17 cellular contexts compared by ENCODE assay signal in the genomic region with DNA sequence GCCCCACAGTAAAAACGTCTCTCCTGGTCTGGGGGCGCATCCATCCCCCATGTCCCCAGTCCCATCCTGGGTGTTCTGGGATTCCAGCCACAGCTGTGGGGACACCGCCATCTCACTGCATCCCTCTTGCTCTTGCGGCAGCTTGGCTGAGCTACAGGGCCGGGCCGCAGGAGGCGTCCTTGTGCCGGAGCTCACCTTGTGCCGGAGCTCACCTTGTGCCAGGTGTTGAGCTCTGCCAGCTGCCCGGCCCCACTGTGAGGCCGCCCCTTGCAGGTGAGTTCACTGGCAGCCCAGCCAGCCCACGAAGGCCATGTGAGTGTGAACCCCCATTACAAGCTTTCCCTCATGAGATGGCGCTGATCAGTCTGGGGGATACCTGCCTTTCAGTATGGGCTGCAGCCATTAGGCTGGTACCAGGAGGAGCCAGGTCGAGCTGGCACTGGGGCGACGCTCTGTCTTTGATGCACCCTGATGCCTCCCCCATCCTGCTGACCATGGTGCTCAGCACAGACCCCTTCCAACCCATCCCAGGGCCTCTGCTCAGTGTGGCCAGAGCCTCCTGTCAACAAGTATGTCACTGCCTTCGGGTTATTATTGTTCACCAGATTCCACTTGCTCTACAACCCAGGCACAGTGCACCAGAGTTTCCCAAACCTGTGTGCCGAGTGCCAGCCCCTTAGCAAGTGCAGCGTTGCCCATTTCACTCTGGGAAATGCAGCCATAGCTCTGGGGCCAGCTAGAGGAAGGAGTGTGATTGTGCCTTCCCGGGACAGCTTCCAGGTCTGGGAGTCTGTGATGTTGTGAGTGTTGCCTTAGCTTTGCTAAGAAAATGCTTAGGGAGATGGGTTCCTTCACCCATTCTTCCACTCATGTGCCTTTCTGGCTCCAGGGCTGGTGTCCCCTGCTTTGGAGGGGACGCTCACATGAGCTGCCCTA.
"Had no signal": no experiment of that assay in that cellular context is flagged by ENCODE, and none has a peak within 500 bp of the region (broad histone marks: within the 10 kb centered on the region; RNA-seq: fewer than 3 reads in every experiment).

No MANE protein-coding gene starts in this region.

- DNase-seq: activated CD4-positive, alpha-beta T cell treated with anti-CD3 and anti-CD28 coated beads, Interleukin-2, amount 50 U/mL, for 4 hours; activated CD8-positive, alpha-beta memory T cell treated with anti-CD3 and anti-CD28 coated beads, Interleukin-2, amount 10 ng/mL, durations not matched to agents 7 days and 5 days; activated naive CD4-positive, alpha-beta T cell; activated T-cell treated with anti-CD3 and anti-CD28 coated beads, Interleukin-2, amount 50 U/mL, for 4 hours; cerebellar nuclear complex; dermis blood vessel endothelial cell; heart left ventricle; left lung; right lobe of liver; SJCRH30; stimulated activated CD4-positive, alpha-beta T cell treated with anti-CD3 and anti-CD28 coated beads, Interleukin-1b, Interleukin-23, amount 100 ng/mL, for 48 hours; stimulated activated naive B cell treated with anti-CD40 and anti-IgM and Interleukin-4, amounts not matched to agents 10 μg/mL and 1 μg/mL and 100 μg/mL, for 72 hours had no signal

- H3K27ac Mint-ChIP-seq: activated CD8-positive, alpha-beta memory T cell treated with anti-CD3 and anti-CD28 coated beads, Interleukin-2, amount 10 ng/mL, durations not matched to agents 7 days and 5 days; stimulated activated naive B cell treated with anti-CD40 and anti-IgM and Interleukin-4, amounts not matched to agents 10 μg/mL and 1 μg/mL and 100 μg/mL, for 72 hours; T-helper 2 cell treated with Interferon-gamma antibody and Interleukin-4, amounts not matched to agents 5 μg/mL and 100 μg/mL, for 36 hours had no signal

- H3K27me3 ChIP-seq: heart left ventricle, left lung, right lobe of liver, SJCRH30, suprapubic skin had no signal

- H3K27ac ChIP-seq: left lung, prostate gland, right lobe of liver, SJCRH30, suprapubic skin had no signal

- H3K4me3 Mint-ChIP-seq: activated CD8-positive, alpha-beta memory T cell treated with anti-CD3 and anti-CD28 coated beads, Interleukin-2, amount 10 ng/mL, durations not matched to agents 7 days and 5 days; activated T-cell treated with anti-CD3 and anti-CD28 coated beads, Interleukin-2, amount 50 U/mL, for 4 hours; stimulated activated naive B cell treated with anti-CD40 and anti-IgM and Interleukin-4, amounts not matched to agents 10 μg/mL and 1 μg/mL and 100 μg/mL, for 72 hours; T-helper 2 cell treated with Interferon-gamma antibody and Interleukin-4, amounts not matched to agents 5 μg/mL and 100 μg/mL, for 36 hours had no signal

- H3K27me3 Mint-ChIP-seq: activated CD8-positive, alpha-beta memory T cell treated with anti-CD3 and anti-CD28 coated beads, Interleukin-2, amount 10 ng/mL, durations not matched to agents 7 days and 5 days had no signal

- H3K9me3 Mint-ChIP-seq: T-helper 2 cell treated with Interferon-gamma antibody and Interleukin-4, amounts not matched to agents 5 μg/mL and 100 μg/mL, for 36 hours had no signal

- H3K4me3 ChIP-seq: heart left ventricle, left lung, prostate gland, right lobe of liver, SJCRH30, suprapubic skin had no signal

- H3K4me1 Mint-ChIP-seq: stimulated activated naive B cell treated with anti-CD40 and anti-IgM and Interleukin-4, amounts not matched to agents 10 μg/mL and 1 μg/mL and 100 μg/mL, for 72 hours had no signal

- H3K36me3 Mint-ChIP-seq: activated CD8-positive, alpha-beta memory T cell treated with anti-CD3 and anti-CD28 coated beads, Interleukin-2, amount 10 ng/mL, durations not matched to agents 7 days and 5 days; stimulated activated naive B cell treated with anti-CD40 and anti-IgM and Interleukin-4, amounts not matched to agents 10 μg/mL and 1 μg/mL and 100 μg/mL, for 72 hours had no signal

- ATAC-seq: activated CD4-positive, CD25-positive, alpha-beta regulatory T cell treated with anti-CD3 and anti-CD28 coated beads, Interleukin-2, amount 50 U/mL, for 24 hours; activated CD8-positive, alpha-beta memory T cell treated with anti-CD3 and anti-CD28 coated beads, Interleukin-2, amount 10 ng/mL, durations not matched to agents 7 days and 5 days; activated T-cell treated with anti-CD3 and anti-CD28 coated beads, Interleukin-2, amount 50 U/mL, for 4 hours; esophagus mucosa; left lung; right lobe of liver; stimulated activated naive B cell treated with anti-CD40 and anti-IgM and Interleukin-4, amounts not matched to agents 10 μg/mL and 1 μg/mL and 100 μg/mL, for 72 hours had no signal

- H3K4me1 ChIP-seq: left lung, prostate gland, right lobe of liver, SJCRH30, suprapubic skin had no signal

- H3K36me3 ChIP-seq: heart left ventricle, left lung, prostate gland, right lobe of liver, SJCRH30, suprapubic skin had no signal

- H3K9me3 ChIP-seq: heart left ventricle, left lung, prostate gland, right lobe of liver, SJCRH30, suprapubic skin had no signal
